Comparison of ENCODE assay signal across 9 cellular contexts in the genomic region with DNA sequence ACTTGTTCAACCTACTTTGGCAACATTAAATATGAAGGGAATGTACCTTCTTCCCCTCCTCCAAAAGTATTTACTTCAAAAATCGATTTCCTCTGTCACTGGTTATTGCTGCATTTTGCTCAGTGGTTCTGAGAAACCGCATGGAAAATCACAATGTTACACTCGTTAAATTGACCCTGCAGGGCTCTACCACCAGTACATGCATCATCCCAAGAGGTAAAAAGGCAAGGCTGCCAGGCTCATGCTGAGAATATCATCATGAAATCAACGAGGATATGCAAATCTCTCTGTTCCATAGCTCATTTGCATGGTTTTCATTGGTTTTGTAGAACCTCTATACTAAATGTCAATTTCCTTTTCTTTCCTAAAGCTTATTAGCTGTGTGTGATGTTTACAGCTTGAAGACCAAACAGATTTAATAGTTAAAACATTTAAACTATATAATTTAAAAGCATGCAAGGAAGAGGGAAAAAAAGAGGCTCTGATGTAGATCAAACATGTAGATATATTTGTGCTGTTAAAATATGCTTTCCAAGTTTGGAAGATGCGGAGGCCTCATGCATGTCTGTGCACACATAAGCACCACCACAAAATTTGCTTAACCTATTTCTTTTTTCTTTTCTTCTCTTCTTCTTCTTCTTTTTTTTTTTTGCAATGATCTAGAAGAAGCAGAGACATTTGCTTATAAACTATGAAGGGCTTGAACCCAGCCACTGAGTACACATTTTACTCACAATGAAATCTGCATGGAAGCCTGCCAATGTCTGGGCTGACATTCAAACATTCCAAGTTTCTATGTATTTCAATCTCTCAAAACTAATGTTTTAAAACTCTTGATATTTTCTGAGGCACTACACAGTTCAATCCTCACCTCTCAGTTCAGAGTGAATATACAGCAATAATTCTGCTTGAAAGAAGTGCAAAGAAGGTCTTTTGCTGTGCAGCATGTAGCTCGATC.
DNase-seq lines count a peak whose midpoint lies in the region; ATAC-seq lines count a peak whose summit lies in the region.
"Had no signal": no experiment of that assay in that cellular context is flagged by ENCODE, and none has a peak within 500 bp of the region (broad histone marks: within the 10 kb centered on the region; RNA-seq: fewer than 3 reads in every experiment).

No MANE protein-coding gene starts in this region.

- peak overlapping the region; percentile 28 for H3K27ac ChIP-seq in CD4-positive, CD25-positive, alpha-beta regulatory T cell (ENCODE audit: insufficient read depth, low read length, poor library complexity, severe bottlenecking)

- H3K9me3 ChIP-seq in CD4-positive, CD25-positive, alpha-beta regulatory T cell (ENCODE audit: control insufficient read depth in 2 of 2, low read length in 2 of 2), result no peaks in the 10 kb centered on the region

- peaks cover 31 to 89% (median 65%) of the 10 kb centered on the region in 4 donors for H3K4me1 Mint-ChIP-seq in CD4-positive, CD25-positive, alpha-beta regulatory T cell

- peak overlapping the region; percentile 7 to 92 (median 66) for H3K27ac Mint-ChIP-seq in CD4-positive, CD25-positive, alpha-beta regulatory T cell

- no peak for ATAC-seq in CD4-positive, CD25-positive, alpha-beta regulatory T cell (ENCODE audit: low read depth in 2 of 2)
- peak; percentile 58 for ATAC-seq in GM19043 (IDR thresholded peaks at IDR 0.05; ENCODE audit: low read depth, unreplicated experiment)
- ATAC-seq in HG03378 (IDR thresholded peaks at IDR 0.05; ENCODE audit: unreplicated experiment), result peak; percentile 80
- no peak for ATAC-seq in left colon

- peaks cover 0 to 3% (median 0%) of the 10 kb centered on the region in 7 donors for H3K9me3 Mint-ChIP-seq in CD4-positive, CD25-positive, alpha-beta regulatory T cell

- no peaks in the 10 kb centered on the region for H3K27me3 ChIP-seq in CD4-positive, CD25-positive, alpha-beta regulatory T cell (ENCODE audit: control insufficient read depth, insufficient read depth, low read length)

- no peak for DNase-seq in CD4-positive, CD25-positive, alpha-beta regulatory T cell
- DNase-seq in epidermal melanocyte (ENCODE audit: insufficient read length, low spot score), result peak; percentile 26
- DNase-seq in DMS79 (lab: John Stamatoyannopoulos, UW), result no peak
- DNase-seq in left colon, result no peak
- DNase-seq in D341Med (ENCODE audit: low spot score), result no peak
- DNase-seq in GOT3 (lab: John Stamatoyannopoulos, UW), result no peak
- DNase-seq: NCI-H2029 treated with DMSO at 0.1 percent for 48 hours had no signal

- peaks cover 22% of the 10 kb centered on the region for H3K36me3 Mint-ChIP-seq in CD4-positive, CD25-positive, alpha-beta regulatory T cell

- intact Hi-C loops in left colon (cut with DNase I, micrococcal nuclease), result no loop called here

- no peaks in the 10 kb centered on the region for H3K36me3 ChIP-seq in CD4-positive, CD25-positive, alpha-beta regulatory T cell (ENCODE audit: control insufficient read depth, insufficient read depth, low read length)

- peaks cover 60% of the 10 kb centered on the region for H3K4me1 ChIP-seq in CD4-positive, CD25-positive, alpha-beta regulatory T cell (ENCODE audit: control insufficient read depth, insufficient read depth, low read length, poor library complexity, severe bottlenecking)

- peak overlapping the region; percentile 31 for H3K4me3 ChIP-seq in CD4-positive, CD25-positive, alpha-beta regulatory T cell (ENCODE audit: low read depth, low read length)

- peak overlapping the region in 1 of 4 donors; percentile 34 for H3K4me3 Mint-ChIP-seq in CD4-positive, CD25-positive, alpha-beta regulatory T cell

- H3K27me3 Mint-ChIP-seq in CD4-positive, CD25-positive, alpha-beta regulatory T cell, result no peaks in the 10 kb centered on the region

Comparison
In these comparisons a context has a peak if more than half of its experiments do, and no peak if none do; other contexts are left out.
1. ATAC-seq: peak in GM19043 (single experiment) and HG03378 (single experiment); none in CD4-positive, CD25-positive, alpha-beta regulatory T cell (0 of 2) and left colon (single experiment).